ENCODE assay signal across 16 cellular contexts in genomic region chr5:178399723-178400115, GRCh38.
"Had no signal": no experiment of that assay in that cellular context is flagged by ENCODE, and none has a peak within 500 bp of the region (broad histone marks: within the 10 kb centered on the region; RNA-seq: fewer than 3 reads in every experiment).

No MANE protein-coding gene starts in this region.

- H3K4me3 Mint-ChIP-seq: activated B cell treated with CpG ODN at 0.5 μM for 24 hours; activated CD4-positive, alpha-beta T cell treated with anti-CD3 and anti-CD28 coated beads, Interleukin-2, amount 10 ng/mL, durations not matched to agents 24 days and 14 days; activated naive CD4-positive, alpha-beta T cell treated with anti-CD3 and anti-CD28 coated beads, Interleukin-2, amount 10 ng/mL, durations not matched to agents 7 days and 5 days; activated T-helper 1 cell treated with anti-CD3 and anti-CD28 coated beads, Interleukin-12 subunit alpha, Interleukin-12 subunit beta, Interleukin-2, Interleukin-4 antibody, amounts not matched to agents 30 ng/mL and 10 ng/mL and 1 ng/mL, durations not matched to agents 14 hours and 24 hours and 36 hours; naive thymus-derived CD4-positive, alpha-beta T cell; T-helper 17 cell had no signal

- H3K9me3 ChIP-seq: stomach had no signal

- H3K27me3 Mint-ChIP-seq: activated CD4-positive, alpha-beta T cell treated with anti-CD3 and anti-CD28 coated beads, Interleukin-2, amount 10 ng/mL, durations not matched to agents 24 days and 14 days had no signal

- H3K27ac ChIP-seq: coronary artery, skin epidermis, stomach had no signal

- FAIRE-seq: frontal cortex, urothelium cell line had no signal

- H3K9me3 Mint-ChIP-seq: activated CD4-positive, alpha-beta T cell treated with anti-CD3 and anti-CD28 coated beads, Interleukin-2, amount 10 ng/mL, durations not matched to agents 24 days and 14 days; activated naive CD4-positive, alpha-beta T cell treated with anti-CD3 and anti-CD28 coated beads, Interleukin-2, amount 10 ng/mL, durations not matched to agents 7 days and 5 days; activated T-helper 1 cell treated with anti-CD3 and anti-CD28 coated beads, Interleukin-12 subunit alpha, Interleukin-12 subunit beta, Interleukin-2, Interleukin-4 antibody, amounts not matched to agents 30 ng/mL and 10 ng/mL and 1 ng/mL, durations not matched to agents 14 hours and 24 hours and 36 hours had no signal

- H3K4me3 ChIP-seq: coronary artery, lung, skin epidermis, stomach had no signal

- H3K36me3 Mint-ChIP-seq: activated naive CD4-positive, alpha-beta T cell treated with anti-CD3 and anti-CD28 coated beads, Interleukin-2, amount 10 ng/mL, durations not matched to agents 7 days and 5 days had no signal

- H3K4me1 Mint-ChIP-seq: activated B cell treated with CpG ODN at 0.5 μM for 24 hours; activated CD4-positive, alpha-beta T cell treated with anti-CD3 and anti-CD28 coated beads, Interleukin-2, amount 10 ng/mL, durations not matched to agents 24 days and 14 days; activated naive CD4-positive, alpha-beta T cell treated with anti-CD3 and anti-CD28 coated beads, Interleukin-2, amount 10 ng/mL, durations not matched to agents 7 days and 5 days; T-helper 17 cell had no signal

- DNase-seq: activated B cell treated with CpG ODN at 0.5 μM for 24 hours; activated CD4-positive, alpha-beta T cell treated with anti-CD3 and anti-CD28 coated beads, Interleukin-2, amount 10 ng/mL, durations not matched to agents 24 days and 14 days; caudate nucleus; effector CD4-positive, alpha-beta T cell; kidney glomerular epithelial cell; naive thymus-derived CD4-positive, alpha-beta T cell; stimulated activated CD4-positive, alpha-beta T cell treated with anti-CD3 and anti-CD28 coated beads, Interleukin-4, amount 100 ng/mL, for 4 hours; stomach; T-helper 17 cell had no signal

- H3K27ac Mint-ChIP-seq: activated B cell treated with CpG ODN at 0.5 μM for 24 hours; activated CD4-positive, alpha-beta T cell treated with anti-CD3 and anti-CD28 coated beads, Interleukin-2, amount 10 ng/mL, durations not matched to agents 24 days and 14 days; activated naive CD4-positive, alpha-beta T cell treated with anti-CD3 and anti-CD28 coated beads, Interleukin-2, amount 10 ng/mL, durations not matched to agents 7 days and 5 days; activated T-helper 1 cell treated with anti-CD3 and anti-CD28 coated beads, Interleukin-12 subunit alpha, Interleukin-12 subunit beta, Interleukin-2, Interleukin-4 antibody, amounts not matched to agents 30 ng/mL and 10 ng/mL and 1 ng/mL, durations not matched to agents 14 hours and 24 hours and 36 hours; naive thymus-derived CD4-positive, alpha-beta T cell; T-helper 17 cell had no signal

- H3K36me3 ChIP-seq: stomach had no signal
